20 cellular contexts compared by ENCODE assay signal in genomic region chr4:54237770-54238169, GRCh38. TPM values are rescaled to one million over a fixed set of nuclear protein-coding genes. Genes with fewer than 3 reads are reported as not detected.
"Had no signal": no experiment of that assay in that cellular context is flagged by ENCODE, and none has a peak within 500 bp of the region (broad histone marks: within the 10 kb centered on the region; RNA-seq: fewer than 3 reads in every experiment).

No MANE protein-coding gene starts in this region.

- H3K4me1 ChIP-seq: foreskin keratinocyte had no signal

- H3K4me3 Mint-ChIP-seq: immature natural killer cell, naive B cell, nephron progenitor cell had no signal

- H3K36me3 Mint-ChIP-seq: immature natural killer cell, naive B cell had no signal

- ATAC-seq: esophagus mucosa, left colon, left ventricle myocardium superior, psoas muscle, sciatic nerve had no signal

- H3K27ac ChIP-seq: dorsolateral prefrontal cortex, foreskin keratinocyte, psoas muscle, stomach, thoracic aorta, transverse colon had no signal

- H3K27ac Mint-ChIP-seq: immature natural killer cell, naive B cell, nephron progenitor cell had no signal

- H3K36me3 ChIP-seq: stomach, thoracic aorta, transverse colon had no signal

- DNase-seq: cortex of kidney; dorsolateral prefrontal cortex; effector CD8-positive, alpha-beta T cell; immature natural killer cell; left colon; left ventricle myocardium superior; mesendoderm; naive B cell; nephron progenitor cell; psoas muscle; stimulated activated CD4-positive, alpha-beta T cell treated with anti-CD3 and anti-CD28 coated beads, Interleukin-2, amount 100 ng/mL, for 24 hours; stimulated activated naive CD4-positive, alpha-beta T cell; stomach; substantia nigra; transverse colon had no signal

- H3K9me3 ChIP-seq: psoas muscle, thoracic aorta had no signal

- H3K4me3 ChIP-seq: dorsolateral prefrontal cortex, lung, psoas muscle, thoracic aorta, transverse colon had no signal

RNA-seq across cellular contexts. Expression of gene PDGFRA, which starts 8.7 kb away (rescaled TPM):
- polyA plus RNA-seq: foreskin keratinocyte, immature natural killer cell had no signal
